1 cellular context compared by ENCODE assay signal in the genomic region with DNA sequence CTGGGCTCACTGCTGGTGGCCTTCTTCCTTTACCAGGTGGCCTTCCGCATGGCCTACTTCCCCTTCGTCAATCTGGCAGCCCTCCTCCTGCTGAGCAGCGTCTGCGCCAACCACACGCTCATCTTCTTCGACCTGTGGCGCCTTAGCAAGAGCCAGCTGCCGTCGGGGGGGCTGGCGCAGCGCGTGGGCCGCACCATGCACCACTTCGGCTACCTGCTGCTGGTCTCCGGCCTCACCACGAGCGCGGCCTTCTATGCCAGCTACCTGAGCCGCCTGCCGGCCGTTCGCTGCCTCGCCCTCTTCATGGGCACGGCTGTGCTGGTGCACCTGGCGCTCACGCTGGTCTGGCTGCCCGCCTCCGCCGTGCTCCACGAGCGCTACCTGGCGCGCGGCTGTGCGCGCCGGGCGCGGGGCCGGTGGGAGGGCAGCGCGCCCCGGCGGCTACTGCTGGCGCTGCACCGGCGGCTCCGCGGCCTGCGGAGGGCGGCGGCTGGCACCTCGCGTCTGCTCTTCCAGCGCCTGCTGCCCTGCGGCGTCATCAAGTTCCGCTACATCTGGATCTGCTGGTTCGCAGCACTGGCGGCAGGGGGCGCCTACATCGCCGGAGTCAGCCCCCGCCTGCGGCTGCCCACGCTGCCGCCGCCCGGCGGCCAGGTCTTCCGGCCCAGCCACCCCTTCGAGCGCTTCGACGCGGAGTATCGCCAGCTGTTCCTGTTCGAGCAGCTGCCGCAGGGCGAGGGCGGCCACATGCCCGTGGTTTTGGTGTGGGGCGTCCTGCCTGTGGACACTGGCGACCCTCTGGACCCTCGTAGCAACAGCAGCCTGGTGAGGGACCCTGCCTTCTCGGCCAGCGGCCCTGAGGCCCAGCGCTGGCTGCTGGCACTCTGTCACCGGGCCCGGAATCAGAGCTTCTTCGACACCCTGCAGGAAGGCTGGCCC.
TF ChIP-seq lines count a peak whose summit lies in the region.

No MANE protein-coding gene starts in this region.

TF ChIP-seq in IMR-90, 13 proteins besides CTCF, POLR2A, EP300 and RAD21:
- no peak for TF ChIP-seq MAFK (IDR thresholded peaks at IDR 0.05; ENCODE audit: low read depth, low read length)
- TF ChIP-seq SMC3 (IDR thresholded peaks at IDR 0.05; ENCODE audit: low read depth, low read length), result peak; percentile 75
- TF ChIP-seq, protein P1, sequence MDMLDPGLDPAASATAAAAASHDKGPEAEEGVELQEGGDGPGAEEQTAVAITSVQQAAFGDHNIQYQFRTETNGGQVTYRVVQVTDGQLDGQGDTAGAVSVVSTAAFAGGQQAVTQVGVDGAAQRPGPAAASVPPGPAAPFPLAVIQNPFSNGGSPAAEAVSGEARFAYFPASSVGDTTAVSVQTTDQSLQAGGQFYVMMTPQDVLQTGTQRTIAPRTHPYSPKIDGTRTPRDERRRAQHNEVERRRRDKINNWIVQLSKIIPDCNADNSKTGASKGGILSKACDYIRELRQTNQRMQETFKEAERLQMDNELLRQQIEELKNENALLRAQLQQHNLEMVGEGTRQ (IDR thresholded peaks at IDR 0.05; ENCODE audit: low read depth, low read length), result no peak
- peak; percentile 96 for TF ChIP-seq MAZ (IDR thresholded peaks at IDR 0.05; ENCODE audit: borderline replicate concordance, low read depth, low read length)
- peak; percentile 15; the same call in 1 of the 2 replicates for TF ChIP-seq BHLHE40 (IDR thresholded peaks at IDR 0.05; ENCODE audit: low read depth, low read length)
